In genomic region chr12:63995512-63995911, GRCh38 we compare ENCODE assay signal across 25 cellular contexts.
DNase-seq lines count a peak whose midpoint lies in the region; ATAC-seq and TF ChIP-seq lines count a peak whose summit lies in the region.
"Had no signal": no experiment of that assay in that cellular context is flagged by ENCODE, and none has a peak within 500 bp of the region (broad histone marks: within the 10 kb centered on the region; RNA-seq: fewer than 3 reads in every experiment).

No MANE protein-coding gene starts in this region.

- peak overlapping the region in 1 of 2 experiments; percentile 94; a peak in 2 of 4 replicates for H3K27ac ChIP-seq in SK-N-SH (ENCODE audit: low read depth in 2 of 2, low read length in 1 of 2)
- H3K27ac ChIP-seq: C4-2B, cardiac muscle cell, right atrium auricular region, SK-N-MC had no signal

- H3F3A ChIP-seq in SK-N-SH (replicated peaks; ENCODE audit: insufficient read depth), result peaks cover 7% of the 10 kb centered on the region

- H3K4me1 Mint-ChIP-seq in activated CD8-positive, alpha-beta T cell treated with anti-CD3 and anti-CD28 coated beads for 36 hours (ENCODE audit: low read depth), result no peaks in the 10 kb centered on the region
- no peaks in the 10 kb centered on the region for H3K4me1 Mint-ChIP-seq in activated CD8-positive, alpha-beta memory T cell treated with anti-CD3 and anti-CD28 coated beads, Interleukin-2, amount 10 ng/mL, durations not matched to agents 7 days and 5 days
- H3K4me1 Mint-ChIP-seq: naive thymus-derived CD4-positive, alpha-beta T cell had no signal

- no peaks in the 10 kb centered on the region for H3K79me2 ChIP-seq in SK-N-SH (ENCODE audit: insufficient read depth)

- H3K27me3 ChIP-seq in SK-N-SH (ENCODE audit: insufficient read depth), result no peaks in the 10 kb centered on the region
- H3K27me3 ChIP-seq: cardiac muscle cell, right atrium auricular region had no signal

- CTCF ChIA-PET in SK-N-SH (lab: Yijun Ruan, JAX), result interaction anchor here (0.9 to 1.6 kb wide), 3 partner anchors 11 to 54 kb away, joined by 3 to 5 read pairs (median 5); no protein-coding TSS in a partner anchor
- CTCF ChIA-PET in activated CD8-positive, alpha-beta T cell treated with anti-CD3 and anti-CD28 coated beads for 36 hours (lab: Charles Lee), result no interaction called here
- CTCF ChIA-PET in activated CD8-positive, alpha-beta memory T cell treated with anti-CD3 and anti-CD28 coated beads, Interleukin-2, amount 10 ng/mL, durations not matched to agents 7 days and 5 days (lab: Charles Lee), result no interaction called here

- no peaks in the 10 kb centered on the region for H4K20me1 ChIP-seq in SK-N-SH (ENCODE audit: insufficient read depth)

- no peak overlapping the region for H3K4me3 ChIP-seq in SK-N-SH (ENCODE audit: low read depth in 2 of 2, low read length in 1 of 2)
- H3K4me3 ChIP-seq: cardiac muscle cell, right atrium auricular region, SK-N-MC had no signal

- no peaks in the 10 kb centered on the region for H3K9me3 ChIP-seq in SK-N-SH
- H3K9me3 ChIP-seq: right atrium auricular region had no signal

- DNase-seq in SK-N-SH (no peak), NCI-H69 (lab: John Stamatoyannopoulos, UW) (peak; percentile 86), dermis blood vessel endothelial cell (peak; percentile 71), NCI-H2196 treated with DMSO at 0.1 percent for 48 hours (lab: John Stamatoyannopoulos, UW; ENCODE audit: unreplicated experiment) (no peak)
- no peak for DNase-seq in activated CD8-positive, alpha-beta T cell treated with anti-CD3 and anti-CD28 coated beads for 36 hours
- DNase-seq in activated CD8-positive, alpha-beta memory T cell treated with anti-CD3 and anti-CD28 coated beads, Interleukin-2, amount 10 ng/mL, durations not matched to agents 7 days and 5 days, result no peak
- DNase-seq: activated CD4-positive, alpha-beta T cell treated with anti-CD3 and anti-CD28 coated beads, Interleukin-2, amount 50 U/mL, for 48 hours; activated gamma-delta T cell treated with Interleukin-2 at 50 U/mL for 16 hours; activated T-cell treated with anti-CD3 and anti-CD28 coated beads for 4 hours; foreskin melanocyte; GF-D8; mesendoderm; naive thymus-derived CD4-positive, alpha-beta T cell; NCI-H1930; NCI-H82; stimulated activated CD8-positive, alpha-beta memory T cell treated with anti-CD3 and anti-CD28 coated beads, Interleukin-4, amount 100 ng/mL, for 48 hours had no signal

- TF ChIP-seq CTCF in SK-N-SH (IDR thresholded peaks at IDR 0.05), result no peak
- TF ChIP-seq CTCF in activated CD8-positive, alpha-beta T cell treated with anti-CD3 and anti-CD28 coated beads for 36 hours (IDR thresholded peaks at IDR 0.05), result no peak

- H3K9me3 Mint-ChIP-seq in activated CD8-positive, alpha-beta T cell treated with anti-CD3 and anti-CD28 coated beads for 36 hours, result no peaks in the 10 kb centered on the region
- H3K9me3 Mint-ChIP-seq in activated CD8-positive, alpha-beta memory T cell treated with anti-CD3 and anti-CD28 coated beads, Interleukin-2, amount 10 ng/mL, durations not matched to agents 7 days and 5 days (ENCODE audit: low read depth), result no peaks in the 10 kb centered on the region
- H3K9me3 Mint-ChIP-seq: T-helper 2 cell treated with Interferon-gamma antibody and Interleukin-4, amounts not matched to agents 5 μg/mL and 100 μg/mL, for 36 hours; WTC11 had no signal

- TF ChIP-seq EP300 in SK-N-SH (IDR thresholded peaks at IDR 0.05; ENCODE audit: borderline replicate concordance in 1 of 2, low read depth in 1 of 2, low read length in 1 of 2), result no peak

- no peak for TF ChIP-seq RAD21 in SK-N-SH (IDR thresholded peaks at IDR 0.05; ENCODE audit: low read length)

- H3K36me3 Mint-ChIP-seq in activated CD8-positive, alpha-beta T cell treated with anti-CD3 and anti-CD28 coated beads for 36 hours (ENCODE audit: low read depth), result no peaks in the 10 kb centered on the region
- H3K36me3 Mint-ChIP-seq in activated CD8-positive, alpha-beta memory T cell treated with anti-CD3 and anti-CD28 coated beads, Interleukin-2, amount 10 ng/mL, durations not matched to agents 7 days and 5 days, result no peaks in the 10 kb centered on the region
- H3K36me3 Mint-ChIP-seq: naive thymus-derived CD4-positive, alpha-beta T cell; WTC11 had no signal

- intact Hi-C loops in activated CD8-positive, alpha-beta T cell treated with anti-CD3 and anti-CD28 coated beads for 36 hours (cut with micrococcal nuclease), result no loop called here

- H3K4me3 Mint-ChIP-seq in activated CD8-positive, alpha-beta T cell treated with anti-CD3 and anti-CD28 coated beads for 36 hours, result no peak overlapping the region
- no peak overlapping the region for H3K4me3 Mint-ChIP-seq in activated CD8-positive, alpha-beta memory T cell treated with anti-CD3 and anti-CD28 coated beads, Interleukin-2, amount 10 ng/mL, durations not matched to agents 7 days and 5 days
- H3K4me3 Mint-ChIP-seq: naive thymus-derived CD4-positive, alpha-beta T cell; T-helper 2 cell treated with Interferon-gamma antibody and Interleukin-4, amounts not matched to agents 5 μg/mL and 100 μg/mL, for 36 hours; WTC11 had no signal

- no peak overlapping the region for H3K27ac Mint-ChIP-seq in activated CD8-positive, alpha-beta T cell treated with anti-CD3 and anti-CD28 coated beads for 36 hours
- H3K27ac Mint-ChIP-seq in activated CD8-positive, alpha-beta memory T cell treated with anti-CD3 and anti-CD28 coated beads, Interleukin-2, amount 10 ng/mL, durations not matched to agents 7 days and 5 days, result no peak overlapping the region
- H3K27ac Mint-ChIP-seq: naive thymus-derived CD4-positive, alpha-beta T cell; T-helper 2 cell treated with Interferon-gamma antibody and Interleukin-4, amounts not matched to agents 5 μg/mL and 100 μg/mL, for 36 hours; WTC11 had no signal

- no peaks in the 10 kb centered on the region for H3K9me2 ChIP-seq in SK-N-SH

- H3K9ac ChIP-seq in SK-N-SH, result no peak overlapping the region

- H2AFZ ChIP-seq in SK-N-SH (ENCODE audit: low read depth), result no peak overlapping the region

- peaks cover 10% of the 10 kb centered on the region for H3K27me3 Mint-ChIP-seq in activated CD8-positive, alpha-beta T cell treated with anti-CD3 and anti-CD28 coated beads for 36 hours
- H3K27me3 Mint-ChIP-seq in activated CD8-positive, alpha-beta memory T cell treated with anti-CD3 and anti-CD28 coated beads, Interleukin-2, amount 10 ng/mL, durations not matched to agents 7 days and 5 days, result peaks cover 9% of the 10 kb centered on the region

- H3K4me1 ChIP-seq in SK-N-SH (ENCODE audit: control insufficient read depth in 1 of 2, insufficient read depth in 2 of 2, low read depth in 1 of 2, low read length in 1 of 2), result peaks cover 16 to 21% of the 10 kb centered on the region in 2 experiments; a peak in 3 of 4 replicates

- POLR2A ChIA-PET in SK-N-SH (lab: Yijun Ruan, JAX), result no interaction called here
- POLR2A ChIA-PET in activated CD8-positive, alpha-beta T cell treated with anti-CD3 and anti-CD28 coated beads for 36 hours (lab: Charles Lee), result no interaction called here

- no peak overlapping the region for H3K4me2 ChIP-seq in SK-N-SH

- H3K36me3 ChIP-seq in SK-N-SH (replicated peaks in 1 of 2; ENCODE audit: control insufficient read depth in 1 of 2, insufficient read depth in 2 of 2, low read length in 1 of 2), result peaks cover 6 to 18% of the 10 kb centered on the region in 2 experiments
- H3K36me3 ChIP-seq: cardiac muscle cell, right atrium auricular region had no signal

- ATAC-seq in SK-N-SH treated with all-trans-retinoic acid at 6 μM for 48 hours (no peak), GM19035 (IDR thresholded peaks at IDR 0.05; ENCODE audit: unreplicated experiment) (no peak)
- no peak for ATAC-seq in activated CD8-positive, alpha-beta T cell treated with anti-CD3 and anti-CD28 coated beads for 36 hours
- no peak for ATAC-seq in activated CD8-positive, alpha-beta memory T cell treated with anti-CD3 and anti-CD28 coated beads, Interleukin-2, amount 10 ng/mL, durations not matched to agents 7 days and 5 days
- ATAC-seq: naive thymus-derived CD4-positive, alpha-beta T cell; Panc1; WTC11 had no signal

TF ChIP-seq in SK-N-SH, 30 proteins besides CTCF, POLR2A, EP300 and RAD21:
- TF ChIP-seq NFIC (IDR thresholded peaks at IDR 0.05; ENCODE audit: borderline replicate concordance), result peak; percentile 28; the same call in 1 of the 2 replicates
- 0 out of 2 replicates have a peak, but pooled peaks have one; percentile 13 for TF ChIP-seq FOSL2 (IDR thresholded peaks at IDR 0.05; ENCODE audit: borderline replicate concordance, low read depth)
- no peak for TF ChIP-seq ELF1 (IDR thresholded peaks at IDR 0.05)
- TF ChIP-seq JUND (IDR thresholded peaks at IDR 0.05), result no peak

TF ChIP-seq in SK-N-SH treated with all-trans-retinoic acid at 6 μM for 48 hours, 23 proteins besides CTCF, POLR2A, EP300 and RAD21 (continues in another document):
- TF ChIP-seq TCF4 (CRISPR knock-in tag; IDR thresholded peaks at IDR 0.05; ENCODE audit: borderline replicate concordance) (no peak), ESRRG (CRISPR knock-in tag; IDR thresholded peaks at IDR 0.05) (no peak), ZNF565 (CRISPR knock-in tag; conservative IDR thresholded peaks at IDR 0.05; ENCODE audit: low read depth) (no peak), ZNF70 (CRISPR knock-in tag; IDR thresholded peaks at IDR 0.05) (no peak), ZNF8 (CRISPR knock-in tag; IDR thresholded peaks at IDR 0.05) (no peak), CREB5 (CRISPR knock-in tag; IDR thresholded peaks at IDR 0.05; ENCODE audit: low read depth) (no peak), TOX (CRISPR knock-in tag; IDR thresholded peaks at IDR 0.05; ENCODE audit: borderline replicate concordance) (no peak), GLIS3 (CRISPR knock-in tag; IDR thresholded peaks at IDR 0.05) (no peak), ZC3H10 (CRISPR knock-in tag; IDR thresholded peaks at IDR 0.05) (no peak), SNAI2 (CRISPR knock-in tag; IDR thresholded peaks at IDR 0.05) (no peak)

Comparison
In these comparisons a context has a peak if more than half of its experiments do, and no peak if none do; other contexts are left out.
1. DNase-seq: peak in NCI-H69 (single experiment) and dermis blood vessel endothelial cell (single experiment); none in SK-N-SH (single experiment), activated CD8-positive, alpha-beta T cell treated with anti-CD3 and anti-CD28 coated beads for 36 hours (single experiment), activated CD8-positive, alpha-beta memory T cell treated with anti-CD3 and anti-CD28 coated beads, Interleukin-2, amount 10 ng/mL, durations not matched to agents 7 days and 5 days (single experiment) and NCI-H2196 treated with DMSO at 0.1 percent for 48 hours (single experiment).